In the genomic region with DNA sequence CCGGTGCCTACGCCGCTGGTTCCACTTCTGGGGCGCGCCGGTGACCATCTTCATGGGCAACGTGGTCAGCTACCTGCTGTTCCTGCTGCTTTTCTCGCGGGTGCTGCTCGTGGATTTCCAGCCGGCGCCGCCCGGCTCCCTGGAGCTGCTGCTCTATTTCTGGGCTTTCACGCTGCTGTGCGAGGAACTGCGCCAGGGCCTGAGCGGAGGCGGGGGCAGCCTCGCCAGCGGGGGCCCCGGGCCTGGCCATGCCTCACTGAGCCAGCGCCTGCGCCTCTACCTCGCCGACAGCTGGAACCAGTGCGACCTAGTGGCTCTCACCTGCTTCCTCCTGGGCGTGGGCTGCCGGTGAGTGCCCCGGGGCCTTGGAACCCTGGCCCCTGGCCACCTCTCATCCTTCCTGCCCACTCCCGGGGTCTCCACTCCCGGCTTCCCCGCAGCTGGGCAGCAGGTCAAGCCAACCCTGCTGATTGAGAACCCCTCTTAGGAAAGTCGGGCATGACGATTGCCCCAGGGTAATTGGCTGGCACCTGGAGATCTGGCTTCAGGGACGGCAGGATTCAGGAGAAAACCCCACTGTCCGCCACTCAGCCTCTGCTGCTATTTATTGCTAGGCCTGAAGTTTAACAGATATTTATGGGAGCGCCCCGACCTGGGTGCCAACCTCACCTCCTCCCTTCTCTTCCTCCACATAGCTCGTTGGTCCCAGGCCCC, we compare ENCODE assay signal across 16 cellular contexts. TPM values are rescaled to one million over a fixed set of nuclear protein-coding genes. Genes with fewer than 3 reads are reported as not detected.
DNase-seq lines count a peak whose midpoint lies in the region; ATAC-seq and TF ChIP-seq lines count a peak whose summit lies in the region.
"Had no signal": no experiment of that assay in that cellular context is flagged by ENCODE, and none has a peak within 500 bp of the region (broad histone marks: within the 10 kb centered on the region; RNA-seq: fewer than 3 reads in every experiment).

No MANE protein-coding gene starts in this region.

- H3K36me3 ChIP-seq in heart left ventricle: peaks cover 0 to 89% (median 73%) of the 10 kb centered on the region in 9 donors
- no peaks in the 10 kb centered on the region for H3K36me3 ChIP-seq in SJCRH30
- H3K36me3 ChIP-seq: ovary had no signal

- DNase-seq in DMS79 (lab: John Stamatoyannopoulos, UW) (peak; percentile 74), NCI-H345 (lab: John Stamatoyannopoulos, UW) (peak; percentile 61), heart left ventricle (peak; percentile 46 to 75 (median 62)), retina (peak; percentile 32), SJCRH30 (no peak)
- DNase-seq in stimulated activated CD4-positive, alpha-beta T cell treated with anti-CD3 and anti-CD28 coated beads, Interleukin-1b, Interleukin-23, amount 100 ng/mL, for 48 hours: no peak
- no peak for DNase-seq in stimulated activated naive CD4-positive, alpha-beta T cell (lab: John Stamatoyannopoulos, UW)
- DNase-seq: activated CD4-positive, alpha-beta T cell treated with anti-CD3 and anti-CD28 coated beads for 1 hour; activated T-cell treated with anti-CD3 and anti-CD28 coated beads, Interleukin-2, amount 50 U/mL, for 4 hours; NK-92 treated with Interleukin-12 subunit alpha and Interleukin-12 subunit beta, amount 100 ng/mL, for 24 hours; stimulated activated CD4-positive, alpha-beta T cell treated with anti-CD3 and anti-CD28 coated beads, Interleukin-4, amount 100 ng/mL, for 1 hour had no signal

- H3K4me1 ChIP-seq in heart left ventricle: peaks cover 0 to 17% (median 5%) of the 10 kb centered on the region in 12 donors
- H3K4me1 ChIP-seq in SJCRH30: no peaks in the 10 kb centered on the region

- peak overlapping the region in 11 of 12 donors; percentile 16 to 83 (median 60) for H3K27ac ChIP-seq in heart left ventricle
- H3K27ac ChIP-seq in SJCRH30: no peak overlapping the region
- H3K27ac ChIP-seq: ovary had no signal

- intact Hi-C loops in heart left ventricle (cut with DNase I): loop anchor here in 6 of 10 donors (5.0 to 10.0 kb wide), 5 partner anchors 34 to 202 kb away; a partner anchor contains a TSS

- H3K4me3 ChIP-seq in heart left ventricle (peak overlapping the region in 1 of 12 donors; percentile 15), SJCRH30 (no peak overlapping the region)
- H3K4me3 ChIP-seq: ovary had no signal

- no peak for TF ChIP-seq POLR2A in heart left ventricle (IDR thresholded peaks at IDR 0.05)

- ATAC-seq in heart left ventricle (peak; percentile 72 to 91 (median 90)), HG03378 (IDR thresholded peaks at IDR 0.05; ENCODE audit: unreplicated experiment) (no peak)
- ATAC-seq: activated T-cell treated with anti-CD3 and anti-CD28 coated beads, Interleukin-2, amount 50 U/mL, for 4 hours had no signal

- H3K27me3 ChIP-seq in heart left ventricle (no peaks in the 10 kb centered on the region), SJCRH30 (no peaks in the 10 kb centered on the region)
- H3K27me3 ChIP-seq: ovary had no signal

- H3K9me3 ChIP-seq in heart left ventricle (no peaks in the 10 kb centered on the region), SJCRH30 (replicated peaks) (no peaks in the 10 kb centered on the region)
- H3K9me3 ChIP-seq: ovary had no signal

- no peak for TF ChIP-seq CTCF in heart left ventricle (IDR thresholded peaks at IDR 0.05)

- WGBS in heart left ventricle, 4 donors: 53 to 76% (median 67%) methylated on average over 19 to 40 of the region's 40 CpGs

RNA-seq across cellular contexts. Expression of a gene that starts 39.1 kb away (rescaled TPM):
- total RNA-seq in heart left ventricle: 10 to 100 TPM; 19.3 to 34.5 (median 25.8) TPM
- polyA plus RNA-seq in heart left ventricle: 10 to 100 TPM; 16.8 to 45.3 TPM
- total RNA-seq in SJCRH30 (2014; rRNA removed; shearing (Covaris generic)): 1.2 and 1.8 TPM in 2 replicates

RNA-seq across cellular contexts. Expression of a gene that starts 41.5 kb away (rescaled TPM):
- total RNA-seq in heart left ventricle: 1,000 to 10,000 TPM in 4 of 9 donors, 100 to 1,000 TPM in 5; 544 to 1,953 (median 875) TPM
- polyA plus RNA-seq in heart left ventricle: 100 to 1,000 TPM; 267 to 867 TPM
- total RNA-seq in SJCRH30 (2014; rRNA removed; shearing (Covaris generic)): 2.1 and 3.2 TPM in 2 replicates
- total RNA-seq: activated T-cell treated with anti-CD3 and anti-CD28 coated beads, Interleukin-2, amount 50 U/mL, for 4 hours; lung microvascular endothelial cell; MCF 10A had no signal
- polyA plus RNA-seq: CD14-positive monocyte had no signal

Comparison
In these comparisons a context has a peak if more than half of its experiments do, and no peak if none do; other contexts are left out.
1. DNase-seq: peak in DMS79 (single experiment), NCI-H345 (single experiment), heart left ventricle (5 of 5) and retina (single experiment); none in SJCRH30 (0 of 2), stimulated activated CD4-positive, alpha-beta T cell treated with anti-CD3 and anti-CD28 coated beads, Interleukin-1b, Interleukin-23, amount 100 ng/mL, for 48 hours (single experiment) and stimulated activated naive CD4-positive, alpha-beta T cell (0 of 6).
2. RNA of a gene that starts 41.5 kb away (total RNA-seq): 544 to 1,953 TPM in heart left ventricle; 2.1 to 3.2 TPM in SJCRH30; every median in the first group is over 100 times any median in the second.